ENCODE assay signal across 10 cellular contexts in genomic region chr16:88754912-88755744, GRCh38. TPM values are rescaled to one million over a fixed set of nuclear protein-coding genes. Genes with fewer than 3 reads are reported as not detected.
DNase-seq lines count a peak whose midpoint lies in the region; ATAC-seq and TF ChIP-seq lines count a peak whose summit lies in the region.
"Had no signal": no experiment of that assay in that cellular context is flagged by ENCODE, and none has a peak within 500 bp of the region (broad histone marks: within the 10 kb centered on the region; RNA-seq: fewer than 3 reads in every experiment).

No MANE protein-coding gene starts in this region.

- peaks cover 10 to 17% (median 16%) of the 10 kb centered on the region in 3 donors for H3K4me1 Mint-ChIP-seq in IgD-negative memory B cell
- H3K4me1 Mint-ChIP-seq in memory B cell: peaks cover 14% of the 10 kb centered on the region

- H3K36me3 Mint-ChIP-seq in IgD-negative memory B cell: peaks cover 3% of the 10 kb centered on the region
- H3K36me3 Mint-ChIP-seq in memory B cell: peaks cover 4% of the 10 kb centered on the region
- H3K36me3 Mint-ChIP-seq: activated naive CD8-positive, alpha-beta T cell had no signal

- no peaks in the 10 kb centered on the region for H3K9me3 ChIP-seq in mammary epithelial cell (replicated peaks; ENCODE audit: insufficient read depth, low read length)

- H3K36me3 ChIP-seq in BJ (ENCODE audit: control insufficient read depth, insufficient read depth, low read length) (peaks cover 10% of the 10 kb centered on the region), mammary epithelial cell (ENCODE audit: insufficient read depth, low read length) (no peaks in the 10 kb centered on the region)

- H3K4me3 ChIP-seq in BJ (ENCODE audit: low read depth, low read length) (no peak overlapping the region), mammary epithelial cell (replicated peaks in 1 of 3; ENCODE audit: insufficient read depth in 1 of 3, low read depth in 2 of 3, low read length in 3 of 3) (no peak overlapping the region)
- H3K4me3 ChIP-seq: lung had no signal

- DNase-seq in BJ (ENCODE audit: low read depth) (no peak), mammary epithelial cell (peak; percentile 85), memory B cell (ENCODE audit: low spot score in 2 of 2) (no peak), activated gamma-delta T cell (lab: John Stamatoyannopoulos, UW) (no peak), NCI-H774 (lab: John Stamatoyannopoulos, UW) (no peak)
- DNase-seq in central memory CD4-positive, alpha-beta T cell: no peak

- 33% methylated on average over 31 of the region's 42 CpGs for WGBS in mammary epithelial cell (ENCODE audit: low coverage, missing lambda C conversion rate)

- H3K9me3 Mint-ChIP-seq in IgD-negative memory B cell (peaks cover 0 to 2% (median 0%) of the 10 kb centered on the region in 3 donors), memory B cell (no peaks in the 10 kb centered on the region)

- H3K27me3 Mint-ChIP-seq in IgD-negative memory B cell: no peaks in the 10 kb centered on the region
- H3K27me3 Mint-ChIP-seq in memory B cell: no peaks in the 10 kb centered on the region
- H3K27me3 Mint-ChIP-seq: activated naive CD8-positive, alpha-beta T cell had no signal

- H4K20me1 ChIP-seq in mammary epithelial cell (ENCODE audit: insufficient read depth, low read length): peaks cover 21% of the 10 kb centered on the region

- H3K27ac Mint-ChIP-seq in IgD-negative memory B cell (peak overlapping the region in 2 of 3 donors; percentile 20 to 57), memory B cell (no peak overlapping the region)
- H3K27ac Mint-ChIP-seq: activated naive CD8-positive, alpha-beta T cell had no signal

- H3K9ac ChIP-seq in mammary epithelial cell (ENCODE audit: insufficient read depth, low read length): no peak overlapping the region

- in situ Hi-C loops in mammary epithelial cell (cut with MboI; ENCODE audit: low sequenced_read_pairs in 2 of 2): no loop called here

- TF ChIP-seq CTCF in BJ (IDR thresholded peaks at IDR 0.05; ENCODE audit: insufficient read depth, low read depth, low read length) (peak; percentile 63), mammary epithelial cell (conservative IDR thresholded peaks at IDR 0.05 in 1 of 2, IDR thresholded peaks at IDR 0.05 in 1 of 2; ENCODE audit: extremely low read depth in 1 of 2, insufficient read depth in 1 of 2, low read depth in 1 of 2, low read length in 2 of 2) (peak; percentile 39 to 61)

- H3K4me3 Mint-ChIP-seq in IgD-negative memory B cell (peak overlapping the region in 1 of 4 donors; percentile 45), memory B cell (no peak overlapping the region)
- H3K4me3 Mint-ChIP-seq: activated naive CD8-positive, alpha-beta T cell had no signal

- peak overlapping the region; percentile 70 for H3K4me2 ChIP-seq in mammary epithelial cell (ENCODE audit: insufficient read depth, low read depth, low read length)

- dilution Hi-C loops in mammary epithelial cell (cut with HindIII; ENCODE audit: low sequenced_read_pairs): loop anchor here (5.0 to 10.0 kb wide), 7 partner anchors 32 to 550 kb away; partner anchors contain the start of genes GALNS, PIEZO1, SLC22A31 and TRAPPC2L

- no TSS peak for BruUV-seq in mammary epithelial cell (replicated peaks; lab: Mats Ljungman, UMichigan)

- peaks cover 93% of the 10 kb centered on the region for H3K79me2 ChIP-seq in mammary epithelial cell (ENCODE audit: insufficient read depth, low read length)

- H3K27ac ChIP-seq in mammary epithelial cell (ENCODE audit: insufficient read depth, low read depth, low read length): peak overlapping the region; percentile 5

- CTCF ChIA-PET in BJ (lab: Yijun Ruan, JAX) (interaction anchor here (1.2 to 4.7 kb wide), 12 partner anchors 9 to 412 kb away, joined by 3 to 27 read pairs (median 14); partner anchors contain the start of gene PIEZO1), mammary epithelial cell (lab: Charles Lee; ENCODE audit: low non-redundant PET) (no interaction called here)

- POLR2A ChIA-PET in BJ (lab: Charles Lee): no interaction called here

- intact Hi-C loops in mammary epithelial cell (cut with micrococcal nuclease): loop anchor here (2.0 kb wide), 1 partner anchor 16 kb away; no protein-coding TSS in a partner anchor

- H3K27me3 ChIP-seq in BJ (ENCODE audit: control insufficient read depth, insufficient read depth, low read length) (no peaks in the 10 kb centered on the region), mammary epithelial cell (ENCODE audit: insufficient read depth, low read length) (no peaks in the 10 kb centered on the region)

- peak; percentile 42 for ATAC-seq in memory B cell (ENCODE audit: low read depth)
- no peak for ATAC-seq in HG02981 (IDR thresholded peaks at IDR 0.05; ENCODE audit: unreplicated experiment)

- H3K4me1 ChIP-seq in mammary epithelial cell (ENCODE audit: insufficient read depth, low read length): peaks cover 27% of the 10 kb centered on the region

- H2AFZ ChIP-seq in mammary epithelial cell (ENCODE audit: low read depth, low read length): no peak overlapping the region

RNA-seq across cellular contexts. Expression of gene PIEZO1, which starts 29.9 kb away (rescaled TPM):
- polyA plus RNA-seq in BJ (2011; rRNA removed) (58.1 and 139 TPM in 2 replicates), IgD-negative memory B cell (33.4 TPM), mammary epithelial cell (144 TPM)
- 94.7 and 111 TPM in 2 replicates for polyA minus RNA-seq in BJ (2011; rRNA and poly(A)+ RNA removed)
- 100 to 1,000 TPM; 165 to 215 TPM for total RNA-seq in mammary epithelial cell
- polyA minus RNA-seq in mammary epithelial cell: 339 TPM

RNA-seq across cellular contexts. Expression of gene CDT1, which starts 48.5 kb away (rescaled TPM):
- 2.2 and 2.4 TPM in 2 replicates for polyA plus RNA-seq in BJ (2011; rRNA removed)
- 4.2 and 4.3 TPM in 2 replicates for polyA minus RNA-seq in BJ (2011; rRNA and poly(A)+ RNA removed)
- polyA plus RNA-seq in IgD-negative memory B cell: 0.20 TPM
- 10 to 100 TPM in 1 of 2 donors, 1 to 10 TPM in 1; 3.5 to 22.0 TPM for total RNA-seq in mammary epithelial cell
- polyA plus RNA-seq in mammary epithelial cell: 13.6 TPM
- polyA minus RNA-seq in mammary epithelial cell: 20.1 TPM

RNA-seq across cellular contexts. Expression of gene CTU2, which starts 48.8 kb away (rescaled TPM):
- polyA plus RNA-seq in BJ (2011; rRNA removed) (10.3 and 16.9 TPM in 2 replicates), IgD-negative memory B cell (12.1 TPM), mammary epithelial cell (12.8 TPM)
- polyA minus RNA-seq in BJ (2011; rRNA and poly(A)+ RNA removed): 8.5 and 14.9 TPM in 2 replicates
- total RNA-seq in mammary epithelial cell: 10 to 100 TPM; 13.2 to 26.5 TPM
- 12.3 TPM for polyA minus RNA-seq in mammary epithelial cell

RNA-seq across cellular contexts. Expression of gene RNF166, which starts 48.9 kb away (rescaled TPM):
- polyA plus RNA-seq in BJ (2011; rRNA removed): 7.8 and 11.9 TPM in 2 replicates
- 10.0 and 10.9 TPM in 2 replicates for polyA minus RNA-seq in BJ (2011; rRNA and poly(A)+ RNA removed)
- 33.9 TPM for polyA plus RNA-seq in IgD-negative memory B cell
- total RNA-seq in mammary epithelial cell: 10 to 100 TPM in 1 of 2 donors, 1 to 10 TPM in 1; 9.8 to 11.2 TPM
- polyA plus RNA-seq in mammary epithelial cell: 5.1 TPM
- 1.7 TPM for polyA minus RNA-seq in mammary epithelial cell

RNA-seq across cellular contexts. Expression of gene APRT, which starts 56.6 kb away (rescaled TPM):
- polyA plus RNA-seq in BJ (2011; rRNA removed): 102 and 152 TPM in 2 replicates
- polyA minus RNA-seq in BJ (2011; rRNA and poly(A)+ RNA removed): 19.5 and 41.9 TPM in 2 replicates
- 416 TPM for polyA plus RNA-seq in IgD-negative memory B cell
- total RNA-seq in mammary epithelial cell: 100 to 1,000 TPM in 1 of 2 donors, 10 to 100 TPM in 1; 51.5 to 136 TPM
- 145 TPM for polyA plus RNA-seq in mammary epithelial cell
- polyA minus RNA-seq in mammary epithelial cell: 63.6 TPM
